In the genomic region with DNA sequence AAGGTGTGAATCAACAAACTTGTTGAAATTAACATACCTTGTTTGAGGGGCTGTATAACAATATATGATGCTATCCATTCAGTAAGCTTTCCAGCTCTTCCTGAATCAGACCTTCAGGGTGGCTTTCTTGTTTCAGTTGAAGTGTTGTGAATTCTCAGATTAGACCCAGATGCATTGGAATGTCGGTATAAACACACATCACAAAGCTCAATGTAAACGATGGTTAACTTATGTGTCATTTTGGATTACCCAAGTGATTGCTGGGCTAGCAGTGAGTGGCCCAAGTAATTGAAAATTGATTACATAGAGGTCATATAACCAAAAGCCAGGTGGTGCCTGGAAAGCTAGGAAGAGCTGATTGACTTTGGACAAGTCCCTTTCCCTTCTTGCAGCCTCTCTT, we compare ENCODE assay signal across 33 cellular contexts.
"Had no signal": no experiment of that assay in that cellular context is flagged by ENCODE, and none has a peak within 500 bp of the region (broad histone marks: within the 10 kb centered on the region; RNA-seq: fewer than 3 reads in every experiment).

No MANE protein-coding gene starts in this region.

- H3K4me3 Mint-ChIP-seq: activated CD4-positive, alpha-beta memory T cell treated with anti-CD3 and anti-CD28 coated beads, Interleukin-2, amount 10 ng/mL, durations not matched to agents 7 days and 5 days; activated CD4-positive, alpha-beta T cell treated with anti-CD3 and anti-CD28 coated beads, Interleukin-2, amount 10 ng/mL, durations not matched to agents 7 days and 5 days; activated naive CD4-positive, alpha-beta T cell treated with anti-CD3 and anti-CD28 coated beads, Interleukin-2, amount 50 U/mL, for 24 hours; activated naive CD8-positive, alpha-beta T cell treated with anti-CD3 and anti-CD28 coated beads, Interleukin-2, amount 50 U/mL, for 24 hours; activated T-cell treated with anti-CD3 and anti-CD28 coated beads, Interleukin-2, amount 50 U/mL, for 24 hours; activated T-helper 17 cell treated with anti-CD3 and anti-CD28 coated beads, Interleukin-2, amount 50 U/mL, for 72 hours; effector memory CD8-positive, alpha-beta T cell; naive thymus-derived CD4-positive, alpha-beta T cell; neural crest cell; stimulated activated effector memory CD8-positive, alpha-beta T cell treated with anti-CD3 and anti-CD28 coated beads, Interleukin-12 subunit alpha, Interleukin-12 subunit beta, amount 100 ng/mL, for 72 hours; stimulated activated naive CD8-positive, alpha-beta T cell treated with anti-CD3 and anti-CD28 coated beads, Interleukin-15, amount 100 ng/mL, for 72 hours had no signal

- H3K27ac ChIP-seq: foreskin keratinocyte, heart right ventricle, pancreas, prostate gland, skin epidermis, vagina, VCaP had no signal

- H3K9me3 ChIP-seq: heart right ventricle, pancreas, prostate gland, upper lobe of left lung, vagina had no signal

- H3K4me1 Mint-ChIP-seq: activated CD4-positive, alpha-beta memory T cell treated with anti-CD3 and anti-CD28 coated beads, Interleukin-2, amount 10 ng/mL, durations not matched to agents 7 days and 5 days; activated CD4-positive, alpha-beta T cell treated with anti-CD3 and anti-CD28 coated beads, Interleukin-2, amount 10 ng/mL, durations not matched to agents 7 days and 5 days; activated naive CD4-positive, alpha-beta T cell treated with anti-CD3 and anti-CD28 coated beads, Interleukin-2, amount 50 U/mL, for 24 hours; activated naive CD8-positive, alpha-beta T cell treated with anti-CD3 and anti-CD28 coated beads, Interleukin-2, amount 50 U/mL, for 24 hours; activated T-helper 17 cell treated with anti-CD3 and anti-CD28 coated beads, Interleukin-2, amount 50 U/mL, for 72 hours; naive thymus-derived CD4-positive, alpha-beta T cell; stimulated activated effector memory CD8-positive, alpha-beta T cell treated with anti-CD3 and anti-CD28 coated beads, Interleukin-12 subunit alpha, Interleukin-12 subunit beta, amount 100 ng/mL, for 72 hours; stimulated activated naive CD8-positive, alpha-beta T cell treated with anti-CD3 and anti-CD28 coated beads, Interleukin-15, amount 100 ng/mL, for 72 hours had no signal

- ATAC-seq: activated naive CD8-positive, alpha-beta T cell treated with anti-CD3 and anti-CD28 coated beads, Interleukin-2, amount 50 U/mL, for 24 hours; activated T-helper 17 cell treated with anti-CD3 and anti-CD28 coated beads, Interleukin-2, amount 50 U/mL, for 72 hours; effector memory CD8-positive, alpha-beta T cell; foreskin keratinocyte; heart right ventricle; left colon; naive thymus-derived CD4-positive, alpha-beta T cell; pancreas; sciatic nerve; stimulated activated effector memory CD8-positive, alpha-beta T cell treated with anti-CD3 and anti-CD28 coated beads, Interleukin-12 subunit alpha, Interleukin-12 subunit beta, amount 100 ng/mL, for 72 hours; stimulated activated naive CD8-positive, alpha-beta T cell treated with anti-CD3 and anti-CD28 coated beads, Interleukin-15, amount 100 ng/mL, for 72 hours had no signal

- H3K4me3 ChIP-seq: heart right ventricle, pancreas, prostate gland, skin epidermis, upper lobe of left lung, vagina had no signal

- H3K36me3 Mint-ChIP-seq: activated naive CD4-positive, alpha-beta T cell treated with anti-CD3 and anti-CD28 coated beads, Interleukin-2, amount 50 U/mL, for 24 hours; naive thymus-derived CD4-positive, alpha-beta T cell; stimulated activated effector memory CD8-positive, alpha-beta T cell treated with anti-CD3 and anti-CD28 coated beads, Interleukin-12 subunit alpha, Interleukin-12 subunit beta, amount 100 ng/mL, for 72 hours had no signal

- H3K36me3 ChIP-seq: pancreas, prostate gland, upper lobe of left lung, vagina had no signal

- H3K4me1 ChIP-seq: pancreas, prostate gland, upper lobe of left lung, vagina had no signal

- H3K9me3 Mint-ChIP-seq: activated CD4-positive, alpha-beta memory T cell treated with anti-CD3 and anti-CD28 coated beads, Interleukin-2, amount 10 ng/mL, durations not matched to agents 7 days and 5 days; activated CD4-positive, alpha-beta T cell treated with anti-CD3 and anti-CD28 coated beads, Interleukin-2, amount 10 ng/mL, durations not matched to agents 7 days and 5 days; activated naive CD4-positive, alpha-beta T cell treated with anti-CD3 and anti-CD28 coated beads, Interleukin-2, amount 50 U/mL, for 24 hours; activated naive CD8-positive, alpha-beta T cell treated with anti-CD3 and anti-CD28 coated beads, Interleukin-2, amount 50 U/mL, for 24 hours; activated T-cell treated with anti-CD3 and anti-CD28 coated beads, Interleukin-2, amount 50 U/mL, for 24 hours; activated T-helper 17 cell treated with anti-CD3 and anti-CD28 coated beads, Interleukin-2, amount 50 U/mL, for 72 hours; effector memory CD8-positive, alpha-beta T cell; naive thymus-derived CD4-positive, alpha-beta T cell; stimulated activated effector memory CD8-positive, alpha-beta T cell treated with anti-CD3 and anti-CD28 coated beads, Interleukin-12 subunit alpha, Interleukin-12 subunit beta, amount 100 ng/mL, for 72 hours; stimulated activated naive CD8-positive, alpha-beta T cell treated with anti-CD3 and anti-CD28 coated beads, Interleukin-15, amount 100 ng/mL, for 72 hours had no signal

- DNase-seq: activated CD4-positive, alpha-beta memory T cell treated with anti-CD3 and anti-CD28 coated beads, Interleukin-2, amount 10 ng/mL, durations not matched to agents 7 days and 5 days; activated CD4-positive, alpha-beta T cell treated with anti-CD3 and anti-CD28 coated beads for 1 hour; activated CD4-positive, alpha-beta T cell treated with anti-CD3 and anti-CD28 coated beads, Interleukin-2, amount 10 ng/mL, durations not matched to agents 7 days and 5 days; activated CD8-positive, alpha-beta memory T cell treated with anti-CD3 and anti-CD28 coated beads, Interleukin-2, amount 50 U/mL, for 48 hours; activated naive CD8-positive, alpha-beta T cell treated with anti-CD3 and anti-CD28 coated beads, Interleukin-2, amount 50 U/mL, for 24 hours; activated T-cell treated with anti-CD3 and anti-CD28 coated beads, Interleukin-2, amount 50 U/mL, for 24 hours; amygdala; caudate nucleus; cortex of kidney; effector memory CD8-positive, alpha-beta T cell; foreskin keratinocyte; heart right ventricle; left colon; mammary epithelial cell; midbrain; naive thymus-derived CD4-positive, alpha-beta T cell; nucleus accumbens; pancreas; retina; stimulated activated CD4-positive, alpha-beta T cell treated with anti-CD3 and anti-CD28 coated beads, Interleukin-4, amount 100 ng/mL, for 24 hours; stimulated activated naive CD8-positive, alpha-beta T cell treated with anti-CD3 and anti-CD28 coated beads, Interleukin-15, amount 100 ng/mL, for 72 hours; substantia nigra; upper lobe of left lung had no signal

- FAIRE-seq: keratinocyte, pancreas had no signal

- H3K27me3 ChIP-seq: foreskin keratinocyte, upper lobe of left lung, vagina had no signal
